ENCODE assay signal across 15 cellular contexts in the genomic region with DNA sequence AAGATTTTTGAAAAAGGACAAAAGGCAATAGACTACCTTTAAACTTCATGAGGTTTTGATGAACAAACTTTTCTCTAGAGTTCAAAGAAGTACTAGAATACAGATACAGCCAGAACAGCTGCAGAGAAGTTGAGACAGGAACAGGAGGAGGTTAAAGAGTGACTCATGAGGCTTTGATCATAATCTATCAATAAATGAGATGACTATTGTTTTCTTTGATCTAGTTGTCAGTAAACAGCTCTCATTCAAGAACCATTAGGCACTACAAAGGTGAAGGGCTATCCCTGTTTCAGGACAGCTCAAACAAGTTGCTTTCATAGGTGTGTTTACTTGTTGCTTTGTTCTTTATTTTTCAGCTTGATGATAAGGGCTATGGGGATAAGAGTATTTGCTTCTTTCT. TPM values are rescaled to one million over a fixed set of nuclear protein-coding genes. Genes with fewer than 3 reads are reported as not detected.
DNase-seq lines count a peak whose midpoint lies in the region; ATAC-seq, FAIRE-seq and TF ChIP-seq lines count a peak whose summit lies in the region.
"Had no signal": no experiment of that assay in that cellular context is flagged by ENCODE, and none has a peak within 500 bp of the region (broad histone marks: within the 10 kb centered on the region; RNA-seq: fewer than 3 reads in every experiment).

No MANE protein-coding gene starts in this region.

- peak; percentile 64 for ATAC-seq in HepG2
- ATAC-seq in right lobe of liver = no peak
- no peak for ATAC-seq in PC-3
- no peak for ATAC-seq in GM21786 (IDR thresholded peaks at IDR 0.05; ENCODE audit: unreplicated experiment)
- ATAC-seq: heart left ventricle, pancreas had no signal

- POLR2A ChIA-PET in HepG2 (lab: Yijun Ruan, JAX) (no interaction called here), PC-3 (lab: Charles Lee; ENCODE audit: unreplicated experiment) (interaction anchor here (0.6 kb wide), 1 partner anchor 118 kb away, joined by 3 read pairs; no protein-coding TSS in a partner anchor)

- peak overlapping the region; percentile 16 for H3K4me3 Mint-ChIP-seq in type B pancreatic cell

- no peak for TF ChIP-seq RAD21 in HepG2 (CRISPR knock-in tag; IDR thresholded peaks at IDR 0.05)

- H3K27me3 ChIP-seq in HepG2 (ENCODE audit: control insufficient read depth in 1 of 2, insufficient read depth in 2 of 2, low read length in 2 of 2) = no peaks in the 10 kb centered on the region; a peak in 1 of 5 replicates
- no peaks in the 10 kb centered on the region for H3K27me3 ChIP-seq in right lobe of liver
- no peaks in the 10 kb centered on the region for H3K27me3 ChIP-seq in PC-3 (ENCODE audit: low read length)
- H3K27me3 ChIP-seq in prostate gland (replicated peaks; ENCODE audit: insufficient read depth) = no peaks in the 10 kb centered on the region
- H3K27me3 ChIP-seq: colonic mucosa, esophagus muscularis mucosa, heart left ventricle, pancreas, testis had no signal

- no peaks in the 10 kb centered on the region for H3K9me2 ChIP-seq in PC-3 (replicated peaks; ENCODE audit: low read length)

- no peaks in the 10 kb centered on the region for H3K27me3 Mint-ChIP-seq in type B pancreatic cell

- H3K4me1 ChIP-seq in HepG2 (ENCODE audit: insufficient read depth, low read length) (peaks cover 44% of the 10 kb centered on the region), right lobe of liver (peaks cover 0 to 4% (median 0%) of the 10 kb centered on the region in 4 donors), PC-3 (ENCODE audit: insufficient read depth, low read length) (peaks cover 5% of the 10 kb centered on the region; the same call in 1 of the 2 replicates), prostate gland (replicated peaks) (no peaks in the 10 kb centered on the region)
- H3K4me1 ChIP-seq: colonic mucosa, pancreas, testis had no signal

- intact Hi-C loops in HepG2 (cut with micrococcal nuclease; ENCODE audit: unreplicated experiment) (loop anchor here (5.0 kb wide), 1 partner anchor 452 kb away; no protein-coding TSS in a partner anchor), right lobe of liver (cut with DNase I) (no loop called here), PC-3 (cut with micrococcal nuclease) (no loop called here), prostate gland (cut with DNase I) (no loop called here)

- TF ChIP-seq POLR2A in HepG2 (IDR thresholded peaks at IDR 0.05; ENCODE audit: insufficient read depth in 1 of 2, low read depth in 2 of 2, low read length in 2 of 2) (no peak), right lobe of liver (IDR thresholded peaks at IDR 0.05) (no peak), prostate gland (IDR thresholded peaks at IDR 0.05) (no peak)

- H3K27ac ChIP-seq in HepG2 (ENCODE audit: extremely low read length, insufficient read depth, low read length) (peak overlapping the region; percentile 30), right lobe of liver (no peak overlapping the region), PC-3 (ENCODE audit: low read length) (no peak overlapping the region), prostate gland (no peak overlapping the region)
- H3K27ac ChIP-seq: colonic mucosa, esophagus muscularis mucosa, heart left ventricle, pancreas, testis had no signal

- peaks cover 13% of the 10 kb centered on the region for H3K4me1 Mint-ChIP-seq in type B pancreatic cell (ENCODE audit: unreplicated experiment)

- H4K20me1 ChIP-seq in HepG2 (ENCODE audit: insufficient read depth, low read length) (no peaks in the 10 kb centered on the region), PC-3 (ENCODE audit: low read length) (no peaks in the 10 kb centered on the region)

- CTCF ChIA-PET in HepG2 (lab: Yijun Ruan, JAX; ENCODE audit: low intra/inter-chr PET ratio, low total read pairs) (no interaction called here), PC-3 (lab: Charles Lee) (no interaction called here)

- peaks cover 5% of the 10 kb centered on the region for H3K9me3 Mint-ChIP-seq in type B pancreatic cell

- no peaks in the 10 kb centered on the region for H3F3A ChIP-seq in PC-3 (ENCODE audit: low read length, unreplicated experiment)

- TF ChIP-seq CTCF in HepG2 (CRISPR knock-in tag; IDR thresholded peaks at IDR 0.05) = no peak
- no peak for TF ChIP-seq CTCF in right lobe of liver (IDR thresholded peaks at IDR 0.05)
- TF ChIP-seq CTCF in PC-3 (conservative IDR thresholded peaks at IDR 0.05; ENCODE audit: low read depth, low read length) = no peak
- TF ChIP-seq CTCF in choroid plexus epithelial cell (conservative IDR thresholded peaks at IDR 0.05; ENCODE audit: low read depth, low read length) = no peak
- no peak for TF ChIP-seq CTCF in type B pancreatic cell (conservative IDR thresholded peaks at IDR 0.05)
- no peak for TF ChIP-seq CTCF in prostate gland (IDR thresholded peaks at IDR 0.05)

- BruUV-seq in HepG2 (replicated peaks; lab: Mats Ljungman, UMichigan) (no TSS peak), PC-3 (replicated peaks; lab: Mats Ljungman, UMichigan) (no TSS peak)

- H3K79me2 ChIP-seq in HepG2 (ENCODE audit: insufficient read depth, low read length) (no peaks in the 10 kb centered on the region), PC-3 (ENCODE audit: low read length) (no peaks in the 10 kb centered on the region)

- H2AFZ ChIP-seq in HepG2 (ENCODE audit: low read length) = no peak overlapping the region
- H2AFZ ChIP-seq in PC-3 (ENCODE audit: low read length) = no peak overlapping the region

- H3K9me3 ChIP-seq in HepG2 (ENCODE audit: low read length) (no peaks in the 10 kb centered on the region), right lobe of liver (no peaks in the 10 kb centered on the region), PC-3 (ENCODE audit: low read length) (no peaks in the 10 kb centered on the region), prostate gland (no peaks in the 10 kb centered on the region)
- H3K9me3 ChIP-seq: colonic mucosa, esophagus muscularis mucosa, heart left ventricle, pancreas, testis had no signal

- in situ Hi-C loops in HepG2 (cut with HindIII; ENCODE audit: extremely low pct_ligation_motif_present, low pct_unique_long_range_greater_than_20kb) = no loop called here

- TF ChIP-seq EP300 in HepG2 (IDR thresholded peaks at IDR 0.05; ENCODE audit: low read depth in 2 of 2, low read length in 2 of 2) = peak; percentile 60 to 93; a peak in 3 of 4 replicates
- peak; percentile 89 for TF ChIP-seq EP300 in HepG2 (CRISPR knock-in tag; IDR thresholded peaks at IDR 0.05; ENCODE audit: borderline replicate concordance)

- H3K27ac Mint-ChIP-seq in type B pancreatic cell = no peak overlapping the region

- H3K9ac ChIP-seq in HepG2 (ENCODE audit: insufficient read depth, low read depth, low read length) (no peak overlapping the region), PC-3 (ENCODE audit: low read length) (no peak overlapping the region)

- H3K36me3 ChIP-seq in HepG2 (replicated peaks in 1 of 2; ENCODE audit: control insufficient read depth in 1 of 2, insufficient read depth in 2 of 2, low read length in 2 of 2) (no peaks in the 10 kb centered on the region; a peak in 1 of 5 replicates), right lobe of liver (no peaks in the 10 kb centered on the region), PC-3 (ENCODE audit: low read depth, low read length) (no peaks in the 10 kb centered on the region), prostate gland (no peaks in the 10 kb centered on the region)
- H3K36me3 ChIP-seq: colonic mucosa, pancreas had no signal

- H3K4me2 ChIP-seq in HepG2 (ENCODE audit: low read depth, low read length) (0 out of 2 replicates have a peak overlapping the region, but pooled peaks have one; percentile 37), PC-3 (ENCODE audit: low read length) (no peak overlapping the region)

- peaks cover 11% of the 10 kb centered on the region for H3K36me3 Mint-ChIP-seq in type B pancreatic cell

- H3K4me3 ChIP-seq in HepG2 (replicated peaks in 1 of 3; ENCODE audit: insufficient read depth in 1 of 3, low read depth in 2 of 3, low read length in 3 of 3) (no peak overlapping the region), right lobe of liver (no peak overlapping the region), PC-3 (ENCODE audit: low read length) (no peak overlapping the region), choroid plexus epithelial cell (ENCODE audit: low read depth, low read length) (no peak overlapping the region), prostate gland (no peak overlapping the region)
- H3K4me3 ChIP-seq: colonic mucosa, esophagus muscularis mucosa, heart left ventricle, pancreas, testis had no signal

- DNase-seq in HepG2 (ENCODE audit: low spot score) = peak; percentile 89
- no peak for DNase-seq in right lobe of liver
- peak; percentile 39 for DNase-seq in PC-3
- peak; percentile 3 for DNase-seq in choroid plexus epithelial cell (ENCODE audit: low read depth)
- no peak for DNase-seq in type B pancreatic cell (ENCODE audit: extremely low spot score, unreplicated experiment)
- DNase-seq in RPMI8226 = no peak
- DNase-seq in prostate gland (ENCODE audit: low spot score) = no peak
- DNase-seq: amniotic stem cell, colonic mucosa, heart left ventricle, kidney, pancreas, testis had no signal

- no peak for FAIRE-seq in HepG2 (lab: Jason Lieb, UNC)
- FAIRE-seq: kidney, pancreas had no signal

RNA-seq across cellular contexts. Expression of gene WASHC3, which starts 2.4 kb away (rescaled TPM):
- total RNA-seq in HepG2 (2016; rRNA removed; fragmentation: Illumina TruSeq; extraction: Trizol) (32.7 and 40.5 TPM in 2 replicates), right lobe of liver (10 to 100 TPM; 13.0 to 35.3 (median 22.6) TPM), PC-3 (2014; rRNA removed) (24.9 and 34.4 TPM in 2 replicates), type B pancreatic cell (ENCODE audit: low replicate concordance) (19.2 and 21.1 TPM in 2 replicates), prostate gland (100 to 1,000 TPM in 1 of 2 donors, 10 to 100 TPM in 1; 60.9 to 110 TPM)
- total RNA-seq in HepG2 (2016; cell fraction: cytosol; rRNA removed; fragmentation: Illumina TruSeq; extraction: Trizol; ENCODE audit: low read depth) = 16.5 and 22.9 TPM in 2 replicates
- total RNA-seq in HepG2 (2016; cell fraction: insoluble cytoplasmic fraction; rRNA removed; fragmentation: Illumina TruSeq; extraction: Trizol) = 32.7 and 45.6 TPM in 2 replicates
- total RNA-seq in HepG2 (2016; cell fraction: membrane; rRNA removed; fragmentation: Illumina TruSeq; extraction: Trizol) = 15.4 and 17.0 TPM in 2 replicates
- 23.2 and 28.9 TPM in 2 replicates for total RNA-seq in HepG2 (2016; cell fraction: nucleus; rRNA removed; fragmentation: Illumina TruSeq; extraction: Trizol)
- polyA plus RNA-seq in HepG2 (2011; rRNA removed) = 36.0 and 47.3 TPM in 2 replicates
- polyA plus RNA-seq in HepG2 (2011; cell fraction: cytosol; rRNA removed) = 26.2 and 34.9 TPM in 2 replicates
- polyA plus RNA-seq in HepG2 (2011; cell fraction: nucleus; rRNA removed) = 18.6 and 22.7 TPM in 2 replicates
- 23.8 and 31.6 TPM in 2 replicates for polyA plus RNA-seq in HepG2 (2012)
- 13.0 and 15.0 TPM in 2 replicates for polyA plus RNA-seq in HepG2 (2016; cell fraction: cytosol; fragmentation: Illumina TruSeq; extraction: Trizol; ENCODE audit: low read depth)
- 38.9 and 43.9 TPM in 2 replicates for polyA plus RNA-seq in HepG2 (2016; cell fraction: insoluble cytoplasmic fraction; fragmentation: Illumina TruSeq; extraction: Trizol; ENCODE audit: low read depth)
- 13.8 and 15.7 TPM in 2 replicates for polyA plus RNA-seq in HepG2 (2016; cell fraction: membrane; fragmentation: Illumina TruSeq; extraction: Trizol; ENCODE audit: low read depth)
- 24.6 and 25.4 TPM in 2 replicates for polyA plus RNA-seq in HepG2 (2016; cell fraction: nucleus; fragmentation: Illumina TruSeq; extraction: Trizol; ENCODE audit: insufficient read depth, low read depth)
- polyA minus RNA-seq in HepG2 (2011; rRNA and poly(A)+ RNA removed; ENCODE audit: low replicate concordance) = 9.5 and 16.6 TPM in 2 replicates
- polyA minus RNA-seq in HepG2 (2011; cell fraction: cytosol; rRNA and poly(A)+ RNA removed) = 14.0 and 14.1 TPM in 2 replicates
- 27.4 and 42.3 TPM in 2 replicates for polyA minus RNA-seq in HepG2 (2011; cell fraction: nucleus; rRNA and poly(A)+ RNA removed)

Comparison
In these comparisons a context has a peak if more than half of its experiments do, and no peak if none do; other contexts are left out.
1. DNase-seq: peak in HepG2 (single experiment), PC-3 (single experiment) and choroid plexus epithelial cell (single experiment); none in right lobe of liver (0 of 3), type B pancreatic cell (single experiment), RPMI8226 (single experiment) and prostate gland (single experiment).